8 cellular contexts compared by ENCODE assay signal in genomic region chr12:88111074-88111652, GRCh38. TPM values are rescaled to one million over a fixed set of nuclear protein-coding genes. Genes with fewer than 3 reads are reported as not detected.
DNase-seq lines count a peak whose midpoint lies in the region; ATAC-seq and TF ChIP-seq lines count a peak whose summit lies in the region.

No MANE protein-coding gene starts in this region.

- H3K27ac ChIP-seq in neural cell (ENCODE audit: low read length), result no peak overlapping the region

- 0 out of 2 replicates have a peak overlapping the region, but pooled peaks have one; percentile 14 for H3K4me3 ChIP-seq in BE2C (ENCODE audit: low read depth, low read length)
- no peak overlapping the region for H3K4me3 ChIP-seq in neural cell (ENCODE audit: low read length)

- H3K9ac ChIP-seq in neural cell (ENCODE audit: low read length), result no peak overlapping the region

- no peak overlapping the region for H2AFZ ChIP-seq in neural cell (ENCODE audit: low read depth, low read length)

- DNase-seq in BE2C (no peak), NCI-H2227 (lab: John Stamatoyannopoulos, UW; ENCODE audit: unreplicated experiment) (peak; percentile 34), dermis blood vessel endothelial cell (peak; percentile 68), OCI-M2 (lab: John Stamatoyannopoulos, UW; ENCODE audit: unreplicated experiment) (no peak)
- no peak for DNase-seq in activated CD4-positive, CD25-positive, alpha-beta regulatory T cell treated with anti-CD3 and anti-CD28 coated beads, Interleukin-2, amount 50 U/mL, for 72 hours

- no peaks in the 10 kb centered on the region for H3F3A ChIP-seq in neural cell (ENCODE audit: insufficient read depth, low read length, poor library complexity, severe bottlenecking)

- no peak overlapping the region for H3K4me2 ChIP-seq in neural cell (ENCODE audit: low read length)

- ATAC-seq in GM21515 (IDR thresholded peaks at IDR 0.05; ENCODE audit: unreplicated experiment) (peak; percentile 50), HG02870 (IDR thresholded peaks at IDR 0.05; ENCODE audit: unreplicated experiment) (no peak)

- no peaks in the 10 kb centered on the region for H4K20me1 ChIP-seq in neural cell (ENCODE audit: insufficient read depth)

- H3K27me3 ChIP-seq in BE2C (no peaks in the 10 kb centered on the region), neural cell (ENCODE audit: insufficient read depth, low read depth, low read length) (no peaks in the 10 kb centered on the region)

- peak; percentile 45 for TF ChIP-seq CTCF in BE2C (IDR thresholded peaks at IDR 0.05; ENCODE audit: low read depth, low read length)
- TF ChIP-seq CTCF in neural cell (IDR thresholded peaks at IDR 0.05; ENCODE audit: poor library complexity, severe bottlenecking), result peak; percentile 70

- H3K9me2 ChIP-seq in neural cell (ENCODE audit: insufficient read depth, low read length), result no peaks in the 10 kb centered on the region

- no peak for TF ChIP-seq EP300 in neural cell (conservative IDR thresholded peaks at IDR 0.05; ENCODE audit: poor library complexity, severe bottlenecking)

- no peaks in the 10 kb centered on the region for H3K4me1 ChIP-seq in BE2C

- H3K79me2 ChIP-seq in neural cell (replicated peaks; ENCODE audit: insufficient read depth, low read length), result no peaks in the 10 kb centered on the region

- H3K9me3 ChIP-seq in BE2C, result no peaks in the 10 kb centered on the region
- no peaks in the 10 kb centered on the region for H3K9me3 ChIP-seq in neural cell (ENCODE audit: low read length)

- no peaks in the 10 kb centered on the region for H3K36me3 ChIP-seq in BE2C
- peaks cover 9% of the 10 kb centered on the region for H3K36me3 ChIP-seq in neural cell (ENCODE audit: insufficient read depth, low read length)

- peak; percentile 79 for TF ChIP-seq RAD21 in neural cell (conservative IDR thresholded peaks at IDR 0.05)

TF ChIP-seq in neural cell, 6 proteins besides CTCF, POLR2A, EP300 and RAD21:
- TF ChIP-seq MXI1 (conservative IDR thresholded peaks at IDR 0.05; ENCODE audit: poor library complexity, severe bottlenecking) (no peak), POLR2AphosphoS5 (IDR thresholded peaks at IDR 0.05) (no peak), EZH2 (IDR thresholded peaks at IDR 0.05; ENCODE audit: borderline replicate concordance, insufficient read depth, low read length, poor library complexity, severe bottlenecking) (no peak), REST (IDR thresholded peaks at IDR 0.05; ENCODE audit: borderline replicate concordance) (no peak), SMC3 (conservative IDR thresholded peaks at IDR 0.05; ENCODE audit: poor library complexity) (peak; percentile 75)

RNA-seq across cellular contexts. Expression of gene CEP290, which starts 30.7 kb away (rescaled TPM):
- 4.2 TPM for polyA plus RNA-seq in BE2C (2012; ENCODE audit: insufficient read depth, insufficient read length, low read depth)
- 9.3 and 21.3 TPM in 2 replicates for total RNA-seq in dermis blood vessel endothelial cell
- 35.3 and 43.9 TPM in 2 replicates for polyA plus RNA-seq in neural cell
- polyA minus RNA-seq in neural cell, result 98.8 and 130 TPM in 2 replicates

RNA-seq across cellular contexts. Expression of gene TMTC3, which starts 30.9 kb away (rescaled TPM):
- polyA plus RNA-seq in BE2C (2012; ENCODE audit: insufficient read depth, insufficient read length, low read depth), result 4.3 TPM
- total RNA-seq in dermis blood vessel endothelial cell, result 38.8 and 42.7 TPM in 2 replicates
- 13.7 and 17.2 TPM in 2 replicates for polyA plus RNA-seq in neural cell
- 40.7 and 45.8 TPM in 2 replicates for polyA minus RNA-seq in neural cell

Comparison
In these comparisons a context has a peak if more than half of its experiments do, and no peak if none do; other contexts are left out.
1. DNase-seq: peak in NCI-H2227 (single experiment) and dermis blood vessel endothelial cell (single experiment); none in BE2C (single experiment), activated CD4-positive, CD25-positive, alpha-beta regulatory T cell treated with anti-CD3 and anti-CD28 coated beads, Interleukin-2, amount 50 U/mL, for 72 hours (single experiment) and OCI-M2 (single experiment).